In genomic region chr4:15495621-15496020, GRCh38 we compare ENCODE assay signal across 14 cellular contexts. TPM values are rescaled to one million over a fixed set of nuclear protein-coding genes. Genes with fewer than 3 reads are reported as not detected.
"Had no signal": no experiment of that assay in that cellular context is flagged by ENCODE, and none has a peak within 500 bp of the region (broad histone marks: within the 10 kb centered on the region; RNA-seq: fewer than 3 reads in every experiment).

No MANE protein-coding gene starts in this region.

- DNase-seq: activated CD4-positive, alpha-beta T cell treated with anti-CD3 and anti-CD28 coated beads, Interleukin-2, amount 50 U/mL, for 4 hours; activated CD4-positive, CD25-positive, alpha-beta regulatory T cell treated with anti-CD3 and anti-CD28 coated beads, Interleukin-2, amount 50 U/mL, for 72 hours; activated T-cell treated with anti-CD3 and anti-CD28 coated beads, Interleukin-2, amount 50 U/mL, for 1 hour; brain microvascular endothelial cell; esophagus squamous epithelium; heart right ventricle; mesenchymal stem cell; stimulated activated CD4-positive, alpha-beta T cell treated with anti-CD3 and anti-CD28 coated beads, Interleukin-4, amount 100 ng/mL, for 4 hours; stomach had no signal

- H3K27me3 Mint-ChIP-seq: activated naive CD4-positive, alpha-beta T cell treated with anti-CD3 and anti-CD28 coated beads, Interleukin-2, amount 50 U/mL, for 24 hours had no signal

- H3K4me3 Mint-ChIP-seq: activated naive CD4-positive, alpha-beta T cell treated with anti-CD3 and anti-CD28 coated beads, Interleukin-2, amount 50 U/mL, for 24 hours; neural crest cell had no signal

- H3K4me1 Mint-ChIP-seq: activated naive CD4-positive, alpha-beta T cell treated with anti-CD3 and anti-CD28 coated beads, Interleukin-2, amount 50 U/mL, for 24 hours had no signal

- H3K27ac Mint-ChIP-seq: activated naive CD4-positive, alpha-beta T cell treated with anti-CD3 and anti-CD28 coated beads, Interleukin-2, amount 50 U/mL, for 24 hours had no signal

- H3K9me3 Mint-ChIP-seq: activated naive CD4-positive, alpha-beta T cell treated with anti-CD3 and anti-CD28 coated beads, Interleukin-2, amount 50 U/mL, for 24 hours had no signal

- H3K27ac ChIP-seq: brain microvascular endothelial cell, esophagus squamous epithelium, heart right ventricle, skin epidermis, stomach, thoracic aorta had no signal

- H3K4me3 ChIP-seq: esophagus squamous epithelium, heart right ventricle, skin epidermis, stomach, thoracic aorta had no signal

- H3K36me3 ChIP-seq: brain microvascular endothelial cell, esophagus squamous epithelium had no signal

- H3K27me3 ChIP-seq: brain microvascular endothelial cell, esophagus squamous epithelium, heart right ventricle, stomach had no signal

RNA-seq across cellular contexts. Expression of gene CC2D2A, which starts 25.9 kb away (rescaled TPM):
- total RNA-seq: T-helper 2 cell treated with Interferon-gamma antibody and Interleukin-4, amounts not matched to agents 100 ng/mL and 5 ng/mL, for 36 hours had no signal
